In the genomic region with DNA sequence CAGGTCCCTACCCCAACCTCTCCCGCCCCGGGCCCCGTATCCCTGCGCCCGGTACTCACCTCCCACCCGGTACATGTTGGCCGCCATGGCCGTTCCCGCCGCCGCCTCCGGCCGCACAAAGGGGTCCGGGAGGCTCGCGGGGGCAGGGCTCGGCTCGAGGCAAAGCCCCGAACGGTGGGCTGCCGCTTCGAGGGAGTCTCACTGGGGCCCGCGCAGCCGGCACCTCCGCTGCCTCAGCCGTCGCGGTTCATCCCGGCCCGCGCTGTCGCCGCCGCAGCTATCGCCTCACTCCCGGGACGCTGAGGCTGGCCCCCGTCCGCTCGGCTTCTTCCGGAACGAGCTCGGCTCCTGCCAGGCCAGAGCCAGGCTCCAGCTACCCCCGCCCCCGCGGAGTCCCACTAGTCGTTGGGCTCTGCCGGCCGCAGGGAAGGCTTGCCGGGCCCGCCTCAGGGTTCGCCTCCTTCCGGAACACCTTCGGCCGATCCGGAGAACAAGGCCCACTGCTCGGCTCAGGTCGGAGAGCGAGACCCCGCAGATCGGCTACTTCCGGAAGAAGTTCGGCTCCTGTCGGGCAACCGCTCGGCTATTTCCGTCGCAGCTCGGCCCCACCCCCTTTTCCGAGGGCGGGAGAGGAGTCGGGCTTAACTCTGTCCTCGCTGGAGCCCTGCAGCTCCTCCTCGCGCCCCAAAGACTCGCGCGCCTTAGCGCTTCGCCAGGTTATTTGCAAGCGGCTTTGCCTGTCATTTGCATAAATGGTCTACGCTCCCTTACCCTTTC, we compare ENCODE assay signal across 8 cellular contexts. TPM values are rescaled to one million over a fixed set of nuclear protein-coding genes. Genes with fewer than 3 reads are reported as not detected.
A peak's percentile ranks its signal among the peaks of the same experiment; 100 is the strongest.
DNase-seq lines count a peak whose midpoint lies in the region; ATAC-seq, FAIRE-seq and TF ChIP-seq lines count a peak whose summit lies in the region.

A gene (minus strand): TSS at position 502 of the 777 bp plus-strand sequence. CDS start 415 bp downstream, at position 87.

- peaks cover 42% of the 10 kb centered on the region for H4K20me1 ChIP-seq in astrocyte (ENCODE audit: insufficient read depth, low read length)

- no peaks in the 10 kb centered on the region for H3K27me3 ChIP-seq in astrocyte (ENCODE audit: insufficient read depth, low read length)
- H3K27me3 ChIP-seq in right cardiac atrium (ENCODE audit: control insufficient read depth, insufficient read depth), result no peaks in the 10 kb centered on the region
- H3K27me3 ChIP-seq in rectal smooth muscle tissue (ENCODE audit: control insufficient read depth, insufficient read depth, low read length), result no peaks in the 10 kb centered on the region
- no peaks in the 10 kb centered on the region for H3K27me3 ChIP-seq in aorta (ENCODE audit: control insufficient read depth in 1 of 2, insufficient read depth in 2 of 2, low read length in 1 of 2)

- H3K27ac Mint-ChIP-seq in astrocyte (ENCODE audit: unreplicated experiment), result peak within 1 kb of the TSS; percentile 96

- intact Hi-C loops in right cardiac atrium (cut with DNase I), result no loop called here
- intact Hi-C loops in aorta (cut with DNase I), result loop anchor here in 1 of 2 donors (5.0 kb wide), 1 partner anchor 66 kb away; a partner anchor contains a TSS

- peaks cover 20% of the 10 kb centered on the region for H3K4me1 Mint-ChIP-seq in astrocyte (ENCODE audit: low read depth, unreplicated experiment)

- H3K9ac ChIP-seq in astrocyte (ENCODE audit: low read length) (peak within 1 kb of the TSS; percentile 98), rectal smooth muscle tissue (ENCODE audit: low read length) (peak within 1 kb of the TSS; percentile 82)

- H3K36me3 Mint-ChIP-seq in astrocyte (ENCODE audit: low read depth, unreplicated experiment), result peaks cover 43% of the 10 kb centered on the region

- H3K4me3 ChIP-seq in astrocyte (ENCODE audit: insufficient read depth, low read depth, low read length) (peak within 1 kb of the TSS; percentile 94), right cardiac atrium (ENCODE audit: low read length) (peak within 1 kb of the TSS; percentile 94), rectal smooth muscle tissue (ENCODE audit: low read length) (peak within 1 kb of the TSS; percentile 82), aorta (ENCODE audit: low read length in 2 of 2) (peak within 1 kb of the TSS; percentile 72 to 73)

- peak; percentile 52 for TF ChIP-seq POLR2A in GM18505 (IDR thresholded peaks at IDR 0.05; ENCODE audit: borderline replicate concordance, extremely low read depth, insufficient read depth, insufficient read length)

- peak; percentile 98 for DNase-seq in NCI-H2029 (lab: John Stamatoyannopoulos, UW)
- DNase-seq in T-helper 22 cell (ENCODE audit: low read depth), result peak; percentile 96
- DNase-seq in astrocyte (ENCODE audit: low read depth), result peak; percentile 91
- peak; percentile 97 to 99 (median 99) for DNase-seq in right cardiac atrium
- peak; percentile 98 to 99 for DNase-seq in aorta

- H2AFZ ChIP-seq in astrocyte (ENCODE audit: low read depth, low read length), result peak within 1 kb of the TSS; percentile 87

- TF ChIP-seq CTCF in astrocyte (IDR thresholded peaks at IDR 0.05; ENCODE audit: insufficient read depth, low read depth, low read length), result no peak

- H3K9me3 Mint-ChIP-seq in astrocyte (ENCODE audit: unreplicated experiment), result no peaks in the 10 kb centered on the region

- H3K27ac ChIP-seq in astrocyte (ENCODE audit: low read depth, low read length) (peak within 1 kb of the TSS; percentile 87), right cardiac atrium (ENCODE audit: low read length) (peak within 1 kb of the TSS; percentile 94), rectal smooth muscle tissue (ENCODE audit: low read depth, low read length) (peak within 1 kb of the TSS; percentile 92), aorta (ENCODE audit: low read depth in 1 of 2, low read length in 2 of 2) (peak within 1 kb of the TSS; percentile 20 to 82)

- H3K4me1 ChIP-seq in astrocyte (ENCODE audit: insufficient read depth, low read length), result peaks cover 26% of the 10 kb centered on the region
- H3K4me1 ChIP-seq in right cardiac atrium (ENCODE audit: control insufficient read depth, insufficient read depth, low read length), result peaks cover 2% of the 10 kb centered on the region
- peaks cover 23% of the 10 kb centered on the region for H3K4me1 ChIP-seq in rectal smooth muscle tissue (ENCODE audit: control insufficient read depth, insufficient read depth, low read length)
- no peaks in the 10 kb centered on the region for H3K4me1 ChIP-seq in aorta (ENCODE audit: control insufficient read depth in 1 of 2, insufficient read depth in 2 of 2, low read length in 2 of 2)

- peaks cover 47% of the 10 kb centered on the region for H3K79me2 ChIP-seq in astrocyte (ENCODE audit: insufficient read depth, low read length)

- H3K4me3 Mint-ChIP-seq in astrocyte (ENCODE audit: unreplicated experiment), result peak within 1 kb of the TSS; percentile 99

- peak within 1 kb of the TSS; percentile 89 for H3K4me2 ChIP-seq in astrocyte (ENCODE audit: low read length)

- ATAC-seq in GM18505 (IDR thresholded peaks at IDR 0.05; ENCODE audit: unreplicated experiment), result peak; percentile 66
- peak; percentile 72 for ATAC-seq in HG02973 (IDR thresholded peaks at IDR 0.05; ENCODE audit: unreplicated experiment)
- peak; percentile 92 for ATAC-seq in right cardiac atrium
- ATAC-seq in aorta (ENCODE audit: low FRiP score), result peak; percentile 95

- under 1% methylated on average over 83 of the region's 83 CpGs for WGBS in right cardiac atrium
- 0% methylated on average over 59 to 83 of the region's 83 CpGs for WGBS in aorta, 2 donors

- FAIRE-seq in astrocyte (lab: Jason Lieb, UNC), result peak; percentile 9

- peaks cover 6% of the 10 kb centered on the region for H3K27me3 Mint-ChIP-seq in astrocyte (ENCODE audit: low read depth, unreplicated experiment)

- H3K36me3 ChIP-seq in astrocyte (ENCODE audit: insufficient read depth, low read length) (peaks cover 19% of the 10 kb centered on the region), rectal smooth muscle tissue (ENCODE audit: control insufficient read depth, insufficient read depth, low read length) (peaks cover 17% of the 10 kb centered on the region), aorta (ENCODE audit: control insufficient read depth in 1 of 2, insufficient read depth in 2 of 2, low read length in 1 of 2) (peaks cover 0 to 3% of the 10 kb centered on the region in 2 donors)

- H3K9me3 ChIP-seq in astrocyte (ENCODE audit: insufficient read depth, low read depth, low read length), result no peaks in the 10 kb centered on the region
- no peaks in the 10 kb centered on the region for H3K9me3 ChIP-seq in right cardiac atrium (ENCODE audit: control insufficient read depth, low read length)
- no peaks in the 10 kb centered on the region for H3K9me3 ChIP-seq in aorta (ENCODE audit: control insufficient read depth, low read length)

RNA-seq across cellular contexts. Expression of the gene that starts here (rescaled TPM):
- total RNA-seq in astrocyte, result 123 and 136 TPM in 2 replicates
- total RNA-seq in right cardiac atrium, result 10 to 100 TPM; 34.8 to 47.6 (median 38.3) TPM
- polyA plus RNA-seq in right cardiac atrium, result 24.1 TPM
- 10 to 100 TPM; 80.1 to 87.9 TPM for total RNA-seq in aorta
- 10 to 100 TPM; 13.5 to 40.3 TPM for polyA plus RNA-seq in aorta

Comparison
In these comparisons a context has a peak if more than half of its experiments do, and no peak if none do; other contexts are left out.
1. Peak in every context shown above with its lines: DNase-seq, ATAC-seq, H3K4me3 ChIP-seq and H3K27ac ChIP-seq.